22 cellular contexts compared by ENCODE assay signal in the genomic region with DNA sequence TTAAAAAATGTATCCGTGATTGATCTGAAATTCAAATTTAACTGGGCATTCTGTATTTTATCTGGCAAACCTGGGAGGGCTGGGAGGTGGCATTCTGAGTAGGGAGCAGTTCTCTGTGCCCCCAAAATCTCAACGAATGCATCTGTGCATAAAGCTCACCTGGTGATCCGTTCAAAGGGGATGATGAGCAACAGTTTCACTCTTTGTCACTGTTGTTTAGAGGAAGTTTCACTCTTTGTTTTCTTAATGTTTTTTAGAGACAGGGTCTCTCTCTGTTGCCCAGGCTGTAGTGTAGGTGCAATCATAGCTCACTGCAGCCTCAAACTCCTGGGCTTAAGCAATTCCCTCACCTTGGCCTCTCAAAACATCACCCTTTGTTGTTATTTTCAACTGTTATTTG.
DNase-seq lines count a peak whose midpoint lies in the region; ATAC-seq and TF ChIP-seq lines count a peak whose summit lies in the region.
"Had no signal": no experiment of that assay in that cellular context is flagged by ENCODE, and none has a peak within 500 bp of the region (broad histone marks: within the 10 kb centered on the region; RNA-seq: fewer than 3 reads in every experiment).

No MANE protein-coding gene starts in this region.

- peaks cover 66% of the 10 kb centered on the region for H3K4me1 Mint-ChIP-seq in WTC11

- POLR2A ChIA-PET in WTC11 (lab: Charles Lee), result no interaction called here

- no peaks in the 10 kb centered on the region for H3K27me3 Mint-ChIP-seq in WTC11 (ENCODE audit: low read depth)

- H3K9me3 ChIP-seq in HAP-1, result no peaks in the 10 kb centered on the region
- H3K9me3 ChIP-seq: ascending aorta; BLaER1 treated with 17β-estradiol and CSF1 and Interleukin-3, amounts not matched to agents 10 nM and 100 nM; left lung; tibial nerve had no signal

- CTCF ChIA-PET in WTC11 (lab: Charles Lee), result interaction anchor here (1.7 kb wide), 1 partner anchor 15 kb away, joined by 5 read pairs; no protein-coding TSS in a partner anchor

- no peaks in the 10 kb centered on the region for H3K9me3 Mint-ChIP-seq in WTC11
- H3K9me3 Mint-ChIP-seq: T-helper 1 cell treated with Interleukin-12 subunit alpha and Interleukin-12 subunit beta and Interleukin-4 antibody, amounts not matched to agents 30 μg/mL and 1 μg/mL, for 36 hours had no signal

- DNase-seq in WTC11 (ENCODE audit: low spot score) (no peak), amniotic stem cell (lab: John Stamatoyannopoulos, UW) (no peak), foreskin melanocyte (no peak), NCI-H748 treated with DMSO at 0.1 percent for 48 hours (lab: John Stamatoyannopoulos, UW) (no peak), HAP-1 (ENCODE audit: low spot score in 2 of 2) (no peak)
- DNase-seq: DMS79 treated with DMSO at 0.1 percent for 48 hours, foreskin fibroblast, KG1, left lung, NCI-H1105 treated with DMSO at 0.1 percent for 48 hours, NCI-H2171 treated with DMSO at 0.1 percent for 48 hours had no signal

- no peaks in the 10 kb centered on the region for H3K36me3 Mint-ChIP-seq in WTC11

- in situ Hi-C loops in HAP-1 (cut with MboI; ENCODE audit: low sequenced_read_pairs), result no loop called here

- H3K4me1 ChIP-seq in HAP-1, result peaks cover 28% of the 10 kb centered on the region
- H3K4me1 ChIP-seq: ascending aorta, left lung, parathyroid adenoma had no signal

- H3K4me3 ChIP-seq in HAP-1, result no peak overlapping the region
- H3K4me3 ChIP-seq: ascending aorta; BLaER1 treated with 17β-estradiol and CSF1 and Interleukin-3, amounts not matched to agents 10 nM and 100 nM; left lung; smooth muscle cell; tibial nerve had no signal

- H3K4me3 Mint-ChIP-seq in WTC11, result no peak overlapping the region
- H3K4me3 Mint-ChIP-seq: T-helper 1 cell treated with Interleukin-12 subunit alpha and Interleukin-12 subunit beta and Interleukin-4 antibody, amounts not matched to agents 30 μg/mL and 1 μg/mL, for 36 hours had no signal

- peak; percentile 87 for ATAC-seq in GM18868 (IDR thresholded peaks at IDR 0.05; ENCODE audit: unreplicated experiment)
- peak; percentile 72 for ATAC-seq in GM21529 (IDR thresholded peaks at IDR 0.05; ENCODE audit: unreplicated experiment)
- ATAC-seq in HG03097 (IDR thresholded peaks at IDR 0.05; ENCODE audit: low FRiP score, unreplicated experiment), result peak; percentile 63
- no peak for ATAC-seq in WTC11
- ATAC-seq: activated CD4-positive, CD25-positive, alpha-beta regulatory T cell treated with anti-CD3 and anti-CD28 coated beads, Interleukin-2, amount 50 U/mL, for 24 hours; left lung; Right ventricle myocardium inferior had no signal

- H3K36me3 ChIP-seq in HAP-1 (replicated peaks), result no peaks in the 10 kb centered on the region
- H3K36me3 ChIP-seq: ascending aorta; BLaER1 treated with 17β-estradiol and CSF1 and Interleukin-3, amounts not matched to agents 10 nM and 100 nM; left lung; tibial nerve had no signal

- H3K27me3 ChIP-seq in HAP-1 (ENCODE audit: low read depth), result no peaks in the 10 kb centered on the region
- H3K27me3 ChIP-seq: ascending aorta; BLaER1 treated with 17β-estradiol and CSF1 and Interleukin-3, amounts not matched to agents 10 nM and 100 nM; tibial nerve had no signal

- no peak for TF ChIP-seq CTCF in WTC11 (IDR thresholded peaks at IDR 0.05)

- peak overlapping the region; percentile 85 for H3K27ac Mint-ChIP-seq in WTC11
- H3K27ac Mint-ChIP-seq: T-helper 1 cell treated with Interleukin-12 subunit alpha and Interleukin-12 subunit beta and Interleukin-4 antibody, amounts not matched to agents 30 μg/mL and 1 μg/mL, for 36 hours had no signal

TF ChIP-seq in WTC11, 78 proteins besides CTCF, POLR2A, EP300 and RAD21:
- TF ChIP-seq, protein P1, sequence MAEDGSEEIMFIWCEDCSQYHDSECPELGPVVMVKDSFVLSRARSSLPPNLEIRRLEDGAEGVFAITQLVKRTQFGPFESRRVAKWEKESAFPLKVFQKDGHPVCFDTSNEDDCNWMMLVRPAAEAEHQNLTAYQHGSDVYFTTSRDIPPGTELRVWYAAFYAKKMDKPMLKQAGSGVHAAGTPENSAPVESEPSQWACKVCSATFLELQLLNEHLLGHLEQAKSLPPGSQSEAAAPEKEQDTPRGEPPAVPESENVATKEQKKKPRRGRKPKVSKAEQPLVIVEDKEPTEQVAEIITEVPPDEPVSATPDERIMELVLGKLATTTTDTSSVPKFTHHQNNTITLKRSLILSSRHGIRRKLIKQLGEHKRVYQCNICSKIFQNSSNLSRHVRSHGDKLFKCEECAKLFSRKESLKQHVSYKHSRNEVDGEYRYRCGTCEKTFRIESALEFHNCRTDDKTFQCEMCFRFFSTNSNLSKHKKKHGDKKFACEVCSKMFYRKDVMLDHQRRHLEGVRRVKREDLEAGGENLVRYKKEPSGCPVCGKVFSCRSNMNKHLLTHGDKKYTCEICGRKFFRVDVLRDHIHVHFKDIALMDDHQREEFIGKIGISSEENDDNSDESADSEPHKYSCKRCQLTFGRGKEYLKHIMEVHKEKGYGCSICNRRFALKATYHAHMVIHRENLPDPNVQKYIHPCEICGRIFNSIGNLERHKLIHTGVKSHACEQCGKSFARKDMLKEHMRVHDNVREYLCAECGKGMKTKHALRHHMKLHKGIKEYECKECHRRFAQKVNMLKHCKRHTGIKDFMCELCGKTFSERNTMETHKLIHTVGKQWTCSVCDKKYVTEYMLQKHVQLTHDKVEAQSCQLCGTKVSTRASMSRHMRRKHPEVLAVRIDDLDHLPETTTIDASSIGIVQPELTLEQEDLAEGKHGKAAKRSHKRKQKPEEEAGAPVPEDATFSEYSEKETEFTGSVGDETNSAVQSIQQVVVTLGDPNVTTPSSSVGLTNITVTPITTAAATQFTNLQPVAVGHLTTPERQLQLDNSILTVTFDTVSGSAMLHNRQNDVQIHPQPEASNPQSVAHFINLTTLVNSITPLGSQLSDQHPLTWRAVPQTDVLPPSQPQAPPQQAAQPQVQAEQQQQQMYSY (CRISPR knock-in tag; IDR thresholded peaks at IDR 0.05), result no peak
- TF ChIP-seq ZNF121 (CRISPR knock-in tag; IDR thresholded peaks at IDR 0.05), result peak; percentile 89
